Comparison of ENCODE assay signal across 16 cellular contexts in the genomic region with DNA sequence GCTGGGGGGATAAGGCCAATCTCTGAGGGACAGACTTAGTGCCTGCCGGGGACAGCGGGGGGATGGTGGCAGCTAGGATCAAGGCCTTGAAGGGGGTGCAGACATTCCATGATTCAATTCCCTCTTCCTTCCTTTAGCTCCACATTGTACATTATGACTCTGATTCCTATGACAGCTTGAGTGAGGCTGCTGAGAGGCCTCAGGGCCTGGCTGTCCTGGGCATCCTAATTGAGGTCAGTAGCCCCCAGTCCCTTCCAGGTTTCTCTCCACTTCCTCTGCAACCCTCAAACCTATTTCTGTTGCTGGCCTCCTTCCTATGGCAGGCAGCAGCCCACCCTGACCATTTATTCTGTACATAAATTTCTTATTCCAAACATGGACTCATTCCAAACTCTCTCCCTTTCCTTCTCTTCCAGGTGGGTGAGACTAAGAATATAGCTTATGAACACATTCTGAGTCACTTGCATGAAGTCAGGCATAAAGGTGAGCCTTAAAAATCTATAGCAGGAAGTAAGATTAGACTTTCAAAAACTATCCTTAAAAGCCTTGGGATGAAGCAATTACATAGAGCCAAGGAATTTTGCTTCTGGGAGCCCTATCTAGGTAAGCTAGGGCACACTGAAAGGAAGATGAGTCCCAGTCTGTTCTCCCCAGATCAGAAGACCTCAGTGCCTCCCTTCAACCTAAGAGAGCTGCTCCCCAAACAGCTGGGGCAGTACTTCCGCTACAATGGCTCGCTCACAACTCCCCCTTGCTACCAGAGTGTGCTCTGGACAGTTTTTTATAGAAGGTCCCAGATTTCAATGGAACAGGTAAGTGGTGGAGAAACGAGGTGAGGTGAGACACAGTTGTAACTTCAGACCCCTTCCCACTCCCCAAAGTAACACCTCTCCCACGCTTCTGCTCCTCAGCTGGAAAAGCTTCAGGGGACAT. TPM values are rescaled to one million over a fixed set of nuclear protein-coding genes. Genes with fewer than 3 reads are reported as not detected.
A peak's percentile ranks its signal among the peaks of the same experiment; 100 is the strongest.
DNase-seq lines count a peak whose midpoint lies in the region; ATAC-seq and TF ChIP-seq lines count a peak whose summit lies in the region.
"Had no signal": no experiment of that assay in that cellular context is flagged by ENCODE, and none has a peak within 500 bp of the region (broad histone marks: within the 10 kb centered on the region; RNA-seq: fewer than 3 reads in every experiment).

No MANE protein-coding gene starts in this region.

- peak; percentile 27; the same call in 1 of the 2 replicates for TF ChIP-seq CTCF in OCI-LY1 (IDR thresholded peaks at IDR 0.05; ENCODE audit: low read length)
- TF ChIP-seq CTCF in ascending aorta (IDR thresholded peaks at IDR 0.05): no peak

- H3F3A ChIP-seq in OCI-LY1 (ENCODE audit: insufficient read depth, low read length): no peaks in the 10 kb centered on the region

- H3K27me3 ChIP-seq in OCI-LY1 (ENCODE audit: insufficient read depth, low read length) (no peaks in the 10 kb centered on the region), ascending aorta (no peaks in the 10 kb centered on the region)
- H3K27me3 ChIP-seq: hepatocyte had no signal

- H3K36me3 ChIP-seq in OCI-LY1 (ENCODE audit: insufficient read depth, low read length): peaks cover 31% of the 10 kb centered on the region
- H3K36me3 ChIP-seq in ascending aorta: peaks cover 19 to 30% of the 10 kb centered on the region in 2 donors

- ATAC-seq in GM21528 (IDR thresholded peaks at IDR 0.05; ENCODE audit: low FRiP score, unreplicated experiment): no peak
- ATAC-seq: upper lobe of right lung had no signal

- H3K9me3 ChIP-seq in OCI-LY1 (ENCODE audit: low read length) (no peaks in the 10 kb centered on the region), ascending aorta (no peaks in the 10 kb centered on the region)
- H3K9me3 ChIP-seq: colonic mucosa, upper lobe of right lung had no signal

- no peak overlapping the region for H3K27ac ChIP-seq in OCI-LY1 (ENCODE audit: low read depth, low read length, poor library complexity, severe bottlenecking)
- no peak overlapping the region for H3K27ac ChIP-seq in ascending aorta
- H3K27ac ChIP-seq: colonic mucosa, hepatocyte, upper lobe of right lung had no signal

- H3K9ac ChIP-seq in OCI-LY1 (ENCODE audit: low read length): no peak overlapping the region

- H4K20me1 ChIP-seq in OCI-LY1 (ENCODE audit: insufficient read depth, low read length): no peaks in the 10 kb centered on the region

- H3K4me1 ChIP-seq in OCI-LY1 (ENCODE audit: insufficient read depth, low read length, severe bottlenecking): peaks cover 18% of the 10 kb centered on the region
- H3K4me1 ChIP-seq in ascending aorta: peaks cover 3 to 8% of the 10 kb centered on the region in 2 donors

- intact Hi-C loops in posterior vena cava (cut with DNase I) (loop anchor here in 1 of 2 donors (1.0 kb wide), 1 partner anchor 22 kb away; no protein-coding TSS in a partner anchor), ascending aorta (cut with DNase I) (no loop called here)

- H3K4me2 ChIP-seq in OCI-LY1 (ENCODE audit: low read length): peak overlapping the region; percentile 15; the same call in 1 of the 2 replicates
- H3K4me2 ChIP-seq: hepatocyte had no signal

- no peak overlapping the region for H2AFZ ChIP-seq in OCI-LY1 (ENCODE audit: low read length)
- H2AFZ ChIP-seq: hepatocyte had no signal

- DNase-seq in DMS 273 (lab: John Stamatoyannopoulos, UW; ENCODE audit: unreplicated experiment): peak; percentile 30
- no peak for DNase-seq in DMS 273 treated with DMSO at 0.1 percent for 48 hours (lab: John Stamatoyannopoulos, UW)
- peak; percentile 15 for DNase-seq in dermis blood vessel endothelial cell
- peak; percentile 50 for DNase-seq in posterior vena cava (ENCODE audit: low spot score)
- DNase-seq in ascending aorta (ENCODE audit: low spot score in 2 of 2): no peak
- no peak for DNase-seq in activated gamma-delta T cell treated with Interleukin-2 at 50 U/mL for 16 hours
- DNase-seq: 8988T; colonic mucosa; NCI-H1092 treated with DMSO at 0.1 percent for 48 hours; stimulated activated CD4-positive, alpha-beta T cell treated with anti-CD3 and anti-CD28 coated beads, Interleukin-1b, Interleukin-23, amount 100 ng/mL, for 48 hours; stimulated activated CD8-positive, alpha-beta memory T cell treated with anti-CD3 and anti-CD28 coated beads, Interleukin-4, amount 100 ng/mL, for 48 hours; upper lobe of right lung had no signal

- H3K9me2 ChIP-seq in OCI-LY1 (ENCODE audit: low read depth, low read length): no peaks in the 10 kb centered on the region

- H3K79me2 ChIP-seq in OCI-LY1 (ENCODE audit: insufficient read depth, low read length): no peaks in the 10 kb centered on the region

- no peak overlapping the region for H3K4me3 ChIP-seq in OCI-LY1 (ENCODE audit: low read depth, low read length, poor library complexity, severe bottlenecking)
- no peak overlapping the region for H3K4me3 ChIP-seq in ascending aorta
- H3K4me3 ChIP-seq: colonic mucosa, hepatocyte, upper lobe of right lung had no signal

RNA-seq across cellular contexts. Expression of a gene that starts 5.1 kb away (rescaled TPM):
- total RNA-seq in dermis blood vessel endothelial cell: not detected in 2 replicates
- total RNA-seq in posterior vena cava: not detected
- not detected for total RNA-seq in ascending aorta
- total RNA-seq: myocyte had no signal

RNA-seq across cellular contexts. Expression of a gene that starts 6.2 kb away (rescaled TPM):
- total RNA-seq in dermis blood vessel endothelial cell: 132 and 182 TPM in 2 replicates
- total RNA-seq in posterior vena cava: 10 to 100 TPM; 56.2 to 68.1 TPM
- total RNA-seq in ascending aorta: 73.1 TPM

RNA-seq across cellular contexts. Expression of a gene that starts 9.9 kb away (rescaled TPM):
- total RNA-seq in dermis blood vessel endothelial cell: 3.6 and 43.1 TPM in 2 replicates
- 10 to 100 TPM; 39.3 to 44.2 TPM for total RNA-seq in posterior vena cava
- 3.7 TPM for total RNA-seq in ascending aorta

RNA-seq across cellular contexts. Expression of a gene that starts 19.7 kb away (rescaled TPM):
- 0.33 and 1.0 TPM in 2 replicates for total RNA-seq in dermis blood vessel endothelial cell
- total RNA-seq in posterior vena cava: 1 to 10 TPM; 6.7 to 9.1 TPM
- 0.64 TPM for total RNA-seq in ascending aorta

RNA-seq across cellular contexts. Expression of a gene that starts 26.7 kb away (rescaled TPM):
- 18.2 and 35.8 TPM in 2 replicates for total RNA-seq in dermis blood vessel endothelial cell
- total RNA-seq in posterior vena cava: 10 to 100 TPM; 28.0 to 36.6 TPM
- 8.9 TPM for total RNA-seq in ascending aorta

Comparison
In these comparisons a context has a peak if more than half of its experiments do, and no peak if none do; other contexts are left out.
1. DNase-seq: peak in DMS 273 (single experiment), dermis blood vessel endothelial cell (single experiment) and posterior vena cava (single experiment); none in DMS 273 treated with DMSO at 0.1 percent for 48 hours (single experiment), ascending aorta (0 of 2) and activated gamma-delta T cell treated with Interleukin-2 at 50 U/mL for 16 hours (single experiment).